In the genomic region with DNA sequence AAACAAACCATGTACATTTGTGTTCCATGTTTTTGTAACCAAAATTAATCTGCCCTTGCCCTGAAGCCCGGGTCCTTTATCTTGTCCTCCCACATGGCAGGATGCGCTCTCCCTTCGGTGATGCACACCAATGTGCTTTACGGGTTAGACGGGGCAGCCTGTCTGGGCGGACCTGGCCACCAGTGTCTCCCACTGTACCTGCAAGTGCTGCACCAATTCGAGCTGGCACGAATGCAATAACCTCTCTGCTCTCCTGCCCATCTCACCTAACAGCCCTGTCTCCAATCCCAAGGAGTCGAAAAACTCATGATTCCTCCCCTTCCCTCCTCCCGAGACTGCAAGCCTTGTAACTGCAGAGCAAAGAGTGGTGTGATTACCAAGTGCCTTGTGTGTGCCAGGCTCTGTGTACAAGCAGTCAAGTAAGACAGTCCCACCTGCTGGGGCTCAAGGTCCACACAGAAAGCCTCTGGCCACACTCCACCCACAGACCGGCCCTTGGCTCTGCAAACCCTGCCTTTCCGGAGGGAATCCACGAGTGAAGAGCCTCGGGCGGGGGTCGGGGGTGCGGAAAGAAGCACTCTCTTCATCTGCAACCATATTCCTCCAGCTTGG, we compare ENCODE assay signal across 11 cellular contexts.
DNase-seq lines count a peak whose midpoint lies in the region; ATAC-seq lines count a peak whose summit lies in the region.
"Had no signal": no experiment of that assay in that cellular context is flagged by ENCODE, and none has a peak within 500 bp of the region (broad histone marks: within the 10 kb centered on the region; RNA-seq: fewer than 3 reads in every experiment).

No MANE protein-coding gene starts in this region.

- intact Hi-C loops in naive thymus-derived CD4-positive, alpha-beta T cell (cut with micrococcal nuclease): no loop called here

- peaks cover 72% of the 10 kb centered on the region for H3K4me1 ChIP-seq in BLaER1
- peaks cover 17 to 49% of the 10 kb centered on the region in 2 donors for H3K4me1 ChIP-seq in naive thymus-derived CD4-positive, alpha-beta T cell (ENCODE audit: control insufficient read depth in 2 of 2, insufficient read depth in 2 of 2, low read length in 2 of 2)
- H3K4me1 ChIP-seq: HAP-1 had no signal

- H3K4me3 Mint-ChIP-seq in activated naive CD8-positive, alpha-beta T cell treated with anti-CD3 and anti-CD28 coated beads, Interleukin-2, amount 50 U/mL, for 24 hours: no peak overlapping the region
- peak overlapping the region in 9 of 10 donors; percentile 6 to 81 (median 67) for H3K4me3 Mint-ChIP-seq in naive thymus-derived CD4-positive, alpha-beta T cell

- H4K20me1 ChIP-seq in BLaER1: peaks cover 60% of the 10 kb centered on the region

- POLR2A ChIA-PET in naive thymus-derived CD4-positive, alpha-beta T cell (lab: Charles Lee): interaction anchor here (2.1 to 2.2 kb wide), 2 partner anchors 10 to 83 kb away, joined by 7 to 9 read pairs; no protein-coding TSS in a partner anchor

- no peak overlapping the region for H3K9ac ChIP-seq in BLaER1

- no peaks in the 10 kb centered on the region for H3K9me3 Mint-ChIP-seq in activated naive CD8-positive, alpha-beta T cell treated with anti-CD3 and anti-CD28 coated beads, Interleukin-2, amount 50 U/mL, for 24 hours
- no peaks in the 10 kb centered on the region for H3K9me3 Mint-ChIP-seq in naive thymus-derived CD4-positive, alpha-beta T cell

- H3K4me2 ChIP-seq in BLaER1: peak overlapping the region; percentile 57; the same call in 1 of the 2 replicates

- H3K4me3 ChIP-seq in BLaER1: no peak overlapping the region
- H3K4me3 ChIP-seq in naive thymus-derived CD4-positive, alpha-beta T cell (ENCODE audit: low read length): no peak overlapping the region
- H3K4me3 ChIP-seq: HAP-1 had no signal

- CTCF ChIA-PET in naive thymus-derived CD4-positive, alpha-beta T cell (lab: Charles Lee): interaction anchor here (1.2 to 1.5 kb wide), 2 partner anchors 8 to 22 kb away, joined by 3 to 5 read pairs; no protein-coding TSS in a partner anchor

- H3K36me3 Mint-ChIP-seq in activated naive CD8-positive, alpha-beta T cell treated with anti-CD3 and anti-CD28 coated beads, Interleukin-2, amount 50 U/mL, for 24 hours (ENCODE audit: low read depth): peaks cover 20% of the 10 kb centered on the region
- H3K36me3 Mint-ChIP-seq in naive thymus-derived CD4-positive, alpha-beta T cell: peaks cover 0 to 38% (median 10%) of the 10 kb centered on the region in 5 donors

- H3K9me3 ChIP-seq in BLaER1: no peaks in the 10 kb centered on the region
- H3K9me3 ChIP-seq in naive thymus-derived CD4-positive, alpha-beta T cell (ENCODE audit: control insufficient read depth in 2 of 3, low read length in 3 of 3): no peaks in the 10 kb centered on the region
- H3K9me3 ChIP-seq: HAP-1 had no signal

- H3K27ac Mint-ChIP-seq in activated naive CD8-positive, alpha-beta T cell treated with anti-CD3 and anti-CD28 coated beads, Interleukin-2, amount 50 U/mL, for 24 hours: peak overlapping the region; percentile 45
- peak overlapping the region; percentile 60 to 100 (median 99) for H3K27ac Mint-ChIP-seq in naive thymus-derived CD4-positive, alpha-beta T cell

- DNase-seq in HUDEP-2 (lab: John Stamatoyannopoulos, UW; ENCODE audit: unreplicated experiment in 76 of 76): peak in 73 of 76 experiments; percentile 32 to 86 (median 69)
- DNase-seq in activated naive CD8-positive, alpha-beta T cell treated with anti-CD3 and anti-CD28 coated beads, Interleukin-2, amount 50 U/mL, for 24 hours: no peak
- DNase-seq in naive thymus-derived CD4-positive, alpha-beta T cell: no peak
- no peak for DNase-seq in stimulated activated naive CD4-positive, alpha-beta T cell (lab: John Stamatoyannopoulos, UW)
- DNase-seq in SW480 (ENCODE audit: low spot score): no peak
- no peak for DNase-seq in iPS-NIHi7 (ENCODE audit: extremely low spot score)
- DNase-seq: NCI-H1930; NK-92 treated with Interleukin-12 subunit alpha and Interleukin-12 subunit beta, amount 100 ng/mL, for 24 hours had no signal

- no peaks in the 10 kb centered on the region for H3K27me3 Mint-ChIP-seq in activated naive CD8-positive, alpha-beta T cell treated with anti-CD3 and anti-CD28 coated beads, Interleukin-2, amount 50 U/mL, for 24 hours
- no peaks in the 10 kb centered on the region for H3K27me3 Mint-ChIP-seq in naive thymus-derived CD4-positive, alpha-beta T cell

- H3K27me3 ChIP-seq in BLaER1: no peaks in the 10 kb centered on the region
- no peaks in the 10 kb centered on the region for H3K27me3 ChIP-seq in naive thymus-derived CD4-positive, alpha-beta T cell (ENCODE audit: control insufficient read depth in 2 of 2, insufficient read depth in 2 of 2, low read length in 2 of 2)

- peaks cover 62% of the 10 kb centered on the region for H3K4me1 Mint-ChIP-seq in activated naive CD8-positive, alpha-beta T cell treated with anti-CD3 and anti-CD28 coated beads, Interleukin-2, amount 50 U/mL, for 24 hours
- H3K4me1 Mint-ChIP-seq in naive thymus-derived CD4-positive, alpha-beta T cell: peaks cover 46 to 81% (median 74%) of the 10 kb centered on the region in 7 donors

- H3K27ac ChIP-seq in BLaER1: no peak overlapping the region
- H3K27ac ChIP-seq in naive thymus-derived CD4-positive, alpha-beta T cell (ENCODE audit: low read depth, low read length): peak overlapping the region; percentile 81

- ATAC-seq in activated naive CD8-positive, alpha-beta T cell treated with anti-CD3 and anti-CD28 coated beads, Interleukin-2, amount 50 U/mL, for 24 hours: no peak
- ATAC-seq in naive thymus-derived CD4-positive, alpha-beta T cell: peak; percentile 2
- no peak for ATAC-seq in GM21529 (IDR thresholded peaks at IDR 0.05; ENCODE audit: unreplicated experiment)

- H3K36me3 ChIP-seq in BLaER1: peaks cover 94% of the 10 kb centered on the region
- peaks cover 18 to 83% (median 18%) of the 10 kb centered on the region in 3 experiments for H3K36me3 ChIP-seq in naive thymus-derived CD4-positive, alpha-beta T cell (ENCODE audit: control insufficient read depth in 2 of 3, insufficient read depth in 3 of 3, low read length in 3 of 3)

Comparison
In these comparisons a context has a peak if more than half of its experiments do, and no peak if none do; other contexts are left out.
1. DNase-seq: peak in HUDEP-2 (73 of 76); none in activated naive CD8-positive, alpha-beta T cell treated with anti-CD3 and anti-CD28 coated beads, Interleukin-2, amount 50 U/mL, for 24 hours (single experiment), naive thymus-derived CD4-positive, alpha-beta T cell (0 of 9), stimulated activated naive CD4-positive, alpha-beta T cell (0 of 6), SW480 (single experiment) and iPS-NIHi7 (single experiment).